Comparison of ENCODE assay signal across 18 cellular contexts in the genomic region with DNA sequence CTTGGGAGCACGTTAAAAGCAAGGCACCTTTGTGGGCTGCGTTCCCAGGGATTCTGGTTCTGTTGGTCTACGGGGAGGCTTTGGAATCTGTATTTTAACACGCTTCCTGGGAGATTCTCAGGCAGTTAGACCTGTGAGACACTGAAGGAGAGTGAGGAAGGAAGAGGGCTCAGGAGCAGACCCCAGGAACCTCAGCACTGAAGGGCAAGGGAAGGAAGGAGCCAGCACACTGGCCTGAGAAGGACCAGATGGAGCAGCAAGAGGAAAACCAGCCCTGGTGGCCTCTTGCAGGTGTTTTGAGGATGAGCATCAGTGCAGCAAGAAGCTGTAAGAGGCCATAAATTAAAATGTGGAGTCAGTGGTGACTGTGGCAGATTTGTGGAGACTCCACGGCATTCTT.
DNase-seq lines count a peak whose midpoint lies in the region; ATAC-seq, FAIRE-seq and TF ChIP-seq lines count a peak whose summit lies in the region.
"Had no signal": no experiment of that assay in that cellular context is flagged by ENCODE, and none has a peak within 500 bp of the region (broad histone marks: within the 10 kb centered on the region; RNA-seq: fewer than 3 reads in every experiment).

No MANE protein-coding gene starts in this region.

- TF ChIP-seq CTCF in H1 (IDR thresholded peaks at IDR 0.05; ENCODE audit: control extremely low read depth in 1 of 3, insufficient read depth in 1 of 3, low read depth in 1 of 3, low read length in 3 of 3): no peak
- no peak for TF ChIP-seq CTCF in neural crest cell (conservative IDR thresholded peaks at IDR 0.05)

- H3K79me2 ChIP-seq in H1 (ENCODE audit: control insufficient read depth in 1 of 2, insufficient read depth in 2 of 2, low read length in 2 of 2): no peaks in the 10 kb centered on the region

- no peak for TF ChIP-seq EP300 in H1 (IDR thresholded peaks at IDR 0.05; ENCODE audit: borderline replicate concordance in 1 of 2, low read depth in 2 of 2, low read length in 2 of 2)

- no peak overlapping the region for H4K8ac ChIP-seq in H1 (ENCODE audit: extremely low read depth, insufficient read depth, low read length)

- no peak overlapping the region for H3K18ac ChIP-seq in H1 (ENCODE audit: extremely low read depth, low read length)

- no peak overlapping the region for H2BK15ac ChIP-seq in H1 (ENCODE audit: low read length)

- no peak overlapping the region for H4K91ac ChIP-seq in H1 (replicated peaks; ENCODE audit: insufficient read length, low read length)

- TF ChIP-seq POLR2A in H1 (IDR thresholded peaks at IDR 0.05; ENCODE audit: control extremely low read depth in 1 of 2, low read depth in 2 of 2, low read length in 2 of 2): no peak

- 89% methylated on average over 5 of the region's 5 CpGs; no CpG with 5 or more reads in 1 of the 2 experiments for WGBS in H1 (ENCODE audit: extremely low coverage in 1 of 2, insufficient coverage in 1 of 2, insufficient read length in 1 of 2, insufficient replicate concordance in 2 of 2, low coverage in 1 of 2, low lambda C conversion rate in 2 of 2, missing lambda C conversion rate in 1 of 2), 2 experiments

- peaks cover 2% of the 10 kb centered on the region; the same call in 1 of the 2 replicates for H3K23me2 ChIP-seq in H1 (ENCODE audit: low read depth, low read length)

- DNase-seq in activated T-cell treated with anti-CD3 and anti-CD28 coated beads, Interleukin-2, amount 50 U/mL, for 24 hours: peak; percentile 14
- no peak for DNase-seq in activated T-cell treated with anti-CD3 and anti-CD28 coated beads, Interleukin-2, amount 50 U/mL, for 72 hours
- DNase-seq in H1 (ENCODE audit: low read depth in 1 of 2, low spot score in 2 of 2): no peak
- DNase-seq in neural crest cell (ENCODE audit: low read depth, low spot score): no peak
- DNase-seq in hippocampal formation (lab: John Stamatoyannopoulos, UW): no peak
- DNase-seq in nucleus accumbens (lab: John Stamatoyannopoulos, UW): no peak
- DNase-seq: Calu3; CD8-positive, alpha-beta T cell; DMS79 treated with DMSO at 0.1 percent for 48 hours; GF-D8; GOT3 had no signal

- no peaks in the 10 kb centered on the region for H3K79me1 ChIP-seq in H1 (ENCODE audit: low read depth, low read length)

- no peak overlapping the region for H2BK5ac ChIP-seq in H1 (ENCODE audit: low read depth, low read length)

- no peak overlapping the region for H3K4ac ChIP-seq in H1 (replicated peaks; ENCODE audit: insufficient read length, low read depth, low read length)

- H3K4me3 ChIP-seq in H1 (ENCODE audit: extremely low read depth in 1 of 4, insufficient read depth in 2 of 4, low read depth in 3 of 4, low read length in 4 of 4): no peak overlapping the region
- H3K4me3 ChIP-seq: BLaER1 treated with 17β-estradiol and CSF1 and Interleukin-3, amounts not matched to agents 10 nM and 100 nM; HAP-1 had no signal

- no peak overlapping the region for H3K14ac ChIP-seq in H1 (ENCODE audit: insufficient read length)

- POLR2A ChIA-PET in H1 (lab: Charles Lee; ENCODE audit: partially characterized antibody): no interaction called here

- H3K9ac ChIP-seq in H1 (replicated peaks in 1 of 4; ENCODE audit: extremely low read depth in 1 of 4, low read depth in 3 of 4, low read length in 3 of 4): no peak overlapping the region
- H3K9ac ChIP-seq: BLaER1 treated with 17β-estradiol and CSF1 and Interleukin-3, amounts not matched to agents 10 nM and 100 nM had no signal

- H4K20me1 ChIP-seq in H1 (replicated peaks in 1 of 2; ENCODE audit: control insufficient read depth in 1 of 2, insufficient read depth in 2 of 2, low read length in 2 of 2): no peaks in the 10 kb centered on the region

- H3K4me1 ChIP-seq in H1 (replicated peaks in 1 of 4; ENCODE audit: control insufficient read depth in 3 of 4, insufficient read depth in 4 of 4, low read length in 3 of 4): no peaks in the 10 kb centered on the region
- H3K4me1 ChIP-seq: HAP-1 had no signal

- no peak overlapping the region for H2BK120ac ChIP-seq in H1 (replicated peaks; ENCODE audit: low read depth, low read length)

- no peaks in the 10 kb centered on the region for H3K9me3 ChIP-seq in H1 (ENCODE audit: insufficient read depth in 2 of 2, low read depth in 1 of 2, low read length in 1 of 2)
- H3K9me3 ChIP-seq: BLaER1 treated with 17β-estradiol and CSF1 and Interleukin-3, amounts not matched to agents 10 nM and 100 nM; HAP-1 had no signal

- no peak for FAIRE-seq in H1 (lab: Jason Lieb, UNC)
- FAIRE-seq: HepG2 had no signal

- H3K23ac ChIP-seq in H1 (ENCODE audit: insufficient read length): no peak overlapping the region

- H3K4me2 ChIP-seq in H1 (ENCODE audit: insufficient read depth in 1 of 2, low read depth in 2 of 2, low read length in 2 of 2): no peak overlapping the region
- H3K4me2 ChIP-seq: BLaER1 treated with 17β-estradiol and CSF1 and Interleukin-3, amounts not matched to agents 10 nM and 100 nM had no signal

- H3K9me3 Mint-ChIP-seq in activated T-cell treated with anti-CD3 and anti-CD28 coated beads, Interleukin-2, amount 50 U/mL, for 24 hours: no peaks in the 10 kb centered on the region
- H3K9me3 Mint-ChIP-seq in activated T-cell treated with anti-CD3 and anti-CD28 coated beads, Interleukin-2, amount 50 U/mL, for 72 hours: no peaks in the 10 kb centered on the region
- no peaks in the 10 kb centered on the region for H3K9me3 Mint-ChIP-seq in neural crest cell
- H3K9me3 Mint-ChIP-seq: CD8-positive, alpha-beta T cell had no signal

- H3K27me3 ChIP-seq in H1 (replicated peaks in 1 of 4; ENCODE audit: control insufficient read depth in 3 of 4, extremely low read depth in 1 of 4, insufficient read depth in 3 of 4, low read length in 3 of 4): no peaks in the 10 kb centered on the region; a peak in 2 of 7 replicates

- CTCF ChIA-PET in H1 (lab: Charles Lee; ENCODE audit: partially characterized antibody): interaction anchor here (0.7 to 1.5 kb wide), 3 partner anchors 9 to 358 kb away, joined by 3 to 4 read pairs (median 4); no protein-coding TSS in a partner anchor

- peaks cover 22% of the 10 kb centered on the region for H3K27me3 Mint-ChIP-seq in activated T-cell treated with anti-CD3 and anti-CD28 coated beads, Interleukin-2, amount 50 U/mL, for 24 hours
- peaks cover 25% of the 10 kb centered on the region for H3K27me3 Mint-ChIP-seq in activated T-cell treated with anti-CD3 and anti-CD28 coated beads, Interleukin-2, amount 50 U/mL, for 72 hours (ENCODE audit: low read depth)
- peaks cover 5% of the 10 kb centered on the region for H3K27me3 Mint-ChIP-seq in neural crest cell (ENCODE audit: low read depth)

- H3K27ac Mint-ChIP-seq in activated T-cell treated with anti-CD3 and anti-CD28 coated beads, Interleukin-2, amount 50 U/mL, for 24 hours: no peak overlapping the region
- no peak overlapping the region for H3K27ac Mint-ChIP-seq in activated T-cell treated with anti-CD3 and anti-CD28 coated beads, Interleukin-2, amount 50 U/mL, for 72 hours
- peak overlapping the region; percentile 0 for H3K27ac Mint-ChIP-seq in neural crest cell (ENCODE audit: unreplicated experiment)
- H3K27ac Mint-ChIP-seq: B cell; CD8-positive, alpha-beta T cell; IgD-negative memory B cell had no signal

- no peaks in the 10 kb centered on the region for H3K36me3 Mint-ChIP-seq in activated T-cell treated with anti-CD3 and anti-CD28 coated beads, Interleukin-2, amount 50 U/mL, for 24 hours (ENCODE audit: low read depth)
- no peaks in the 10 kb centered on the region for H3K36me3 Mint-ChIP-seq in activated T-cell treated with anti-CD3 and anti-CD28 coated beads, Interleukin-2, amount 50 U/mL, for 72 hours (ENCODE audit: insufficient read depth in 2 of 2)
- no peaks in the 10 kb centered on the region for H3K36me3 Mint-ChIP-seq in neural crest cell (ENCODE audit: low read depth)
- H3K36me3 Mint-ChIP-seq: CD8-positive, alpha-beta T cell had no signal

- H4K5ac ChIP-seq in H1 (ENCODE audit: insufficient read length, low read depth, low read length): no peak overlapping the region

- H2BK12ac ChIP-seq in H1 (ENCODE audit: low read depth, low read length): 0 out of 2 replicates have a peak overlapping the region, but pooled peaks have one; percentile 27

- H2AK5ac ChIP-seq in H1 (ENCODE audit: low read depth, low read length): no peak overlapping the region

- H3K36me3 ChIP-seq in H1 (ENCODE audit: control insufficient read depth in 2 of 4, insufficient read depth in 4 of 4, low read length in 3 of 4): no peaks in the 10 kb centered on the region
- H3K36me3 ChIP-seq: BLaER1 treated with 17β-estradiol and CSF1 and Interleukin-3, amounts not matched to agents 10 nM and 100 nM; HAP-1 had no signal

- no peak overlapping the region for H2AFZ ChIP-seq in H1 (ENCODE audit: low read length)

- no peak overlapping the region for H3K4me3 Mint-ChIP-seq in activated T-cell treated with anti-CD3 and anti-CD28 coated beads, Interleukin-2, amount 50 U/mL, for 24 hours
- no peak overlapping the region for H3K4me3 Mint-ChIP-seq in activated T-cell treated with anti-CD3 and anti-CD28 coated beads, Interleukin-2, amount 50 U/mL, for 72 hours
- no peak overlapping the region for H3K4me3 Mint-ChIP-seq in neural crest cell
- H3K4me3 Mint-ChIP-seq: B cell; CD8-positive, alpha-beta T cell had no signal

- ATAC-seq in activated T-cell treated with anti-CD3 and anti-CD28 coated beads, Interleukin-2, amount 50 U/mL, for 72 hours (replicated peaks in 1 of 2): no peak
- no peak for ATAC-seq in GM21367 (IDR thresholded peaks at IDR 0.05; ENCODE audit: unreplicated experiment)
- no peak for ATAC-seq in HG02981 (IDR thresholded peaks at IDR 0.05; ENCODE audit: unreplicated experiment)
- ATAC-seq: CD8-positive, alpha-beta T cell; HepG2 had no signal

- no peak for TF ChIP-seq RAD21 in H1 (IDR thresholded peaks at IDR 0.05 in 1 of 2, conservative IDR thresholded peaks at IDR 0.05 in 1 of 2; ENCODE audit: low read depth in 2 of 2, low read length in 2 of 2)

- no peak overlapping the region for H3K56ac ChIP-seq in H1 (replicated peaks; ENCODE audit: insufficient read length, low read depth, low read length)

- H3K4me1 Mint-ChIP-seq in activated T-cell treated with anti-CD3 and anti-CD28 coated beads, Interleukin-2, amount 50 U/mL, for 24 hours (ENCODE audit: low read depth): peaks cover 9% of the 10 kb centered on the region
- H3K4me1 Mint-ChIP-seq in activated T-cell treated with anti-CD3 and anti-CD28 coated beads, Interleukin-2, amount 50 U/mL, for 72 hours (ENCODE audit: low read depth): peaks cover 8% of the 10 kb centered on the region
- H3K4me1 Mint-ChIP-seq in neural crest cell: peaks cover 18% of the 10 kb centered on the region

- H2BK20ac ChIP-seq in H1 (ENCODE audit: low read length): no peak overlapping the region

- no peak overlapping the region for H3K27ac ChIP-seq in H1 (ENCODE audit: low read depth, low read length)
- H3K27ac ChIP-seq: BLaER1 treated with 17β-estradiol and CSF1 and Interleukin-3, amounts not matched to agents 10 nM and 100 nM had no signal

TF ChIP-seq in H1, 55 proteins besides CTCF, POLR2A, EP300 and RAD21 (continues in another document):
- no peak for TF ChIP-seq NANOG (IDR thresholded peaks at IDR 0.05; ENCODE audit: insufficient read depth, low read depth, low read length, poor library complexity, severe bottlenecking)
- no peak for TF ChIP-seq TEAD4 (IDR thresholded peaks at IDR 0.05; ENCODE audit: low read depth, low read length)
- TF ChIP-seq SIX5 (IDR thresholded peaks at IDR 0.05; ENCODE audit: low read depth, low read length): no peak
- no peak for TF ChIP-seq ZNF274 (IDR thresholded peaks at IDR 0.05; ENCODE audit: borderline replicate concordance, extremely low read depth, low read length)
